8 cellular contexts compared by ENCODE assay signal in genomic region chr9:112012026-112012902, GRCh38.
A peak's percentile ranks its signal among the peaks of the same experiment; 100 is the strongest.
DNase-seq lines count a peak whose midpoint lies in the region; ATAC-seq and FAIRE-seq lines count a peak whose summit lies in the region.

No MANE protein-coding gene starts in this region.

- ATAC-seq in GM18907 (IDR thresholded peaks at IDR 0.05; ENCODE audit: unreplicated experiment) (peak; percentile 79), HG03097 (IDR thresholded peaks at IDR 0.05; ENCODE audit: low FRiP score, unreplicated experiment) (peak; percentile 65)

- peak overlapping the region; percentile 8 to 67 (median 62); a peak in 20 of 22 replicates for H3K9ac ChIP-seq in BLaER1 treated with 17β-estradiol and CSF1 and Interleukin-3, amounts not matched to agents 10 nM and 100 nM
- no peak overlapping the region for H3K9ac ChIP-seq in duodenal mucosa (ENCODE audit: low read depth in 1 of 2, low read length in 2 of 2)
- H3K9ac ChIP-seq in mucosa of stomach (ENCODE audit: low read length) = peak overlapping the region; percentile 48

- no peaks in the 10 kb centered on the region for H4K20me1 ChIP-seq in BLaER1 treated with 17β-estradiol and CSF1 and Interleukin-3, amounts not matched to agents 10 nM and 100 nM

- H3K27ac ChIP-seq in BLaER1 treated with 17β-estradiol and CSF1 and Interleukin-3, amounts not matched to agents 10 nM and 100 nM = peak overlapping the region; percentile 57 to 83 (median 79)
- H3K27ac ChIP-seq in duodenal mucosa (ENCODE audit: low read depth, low read length) = peak overlapping the region; percentile 44
- no peak overlapping the region for H3K27ac ChIP-seq in effector memory CD4-positive, alpha-beta T cell (ENCODE audit: insufficient read depth, low read length, poor library complexity, severe bottlenecking)

- H3K4me3 ChIP-seq in BLaER1 treated with 17β-estradiol and CSF1 and Interleukin-3, amounts not matched to agents 10 nM and 100 nM = peak overlapping the region in 1 of 10 experiments; percentile 29; a peak in 1 of 20 replicates
- H3K4me3 ChIP-seq in duodenal mucosa (ENCODE audit: low read depth in 1 of 2, low read length in 2 of 2) (peak overlapping the region in 1 of 2 donors; percentile 13), mucosa of stomach (ENCODE audit: low read length) (no peak overlapping the region)
- no peak overlapping the region for H3K4me3 ChIP-seq in effector memory CD4-positive, alpha-beta T cell (ENCODE audit: insufficient read depth, low read depth, low read length, poor library complexity, severe bottlenecking)

- H3K4me2 ChIP-seq in BLaER1 treated with 17β-estradiol and CSF1 and Interleukin-3, amounts not matched to agents 10 nM and 100 nM = peak overlapping the region; percentile 74 to 92 (median 82)

- DNase-seq in RCC 7860 (ENCODE audit: low spot score) (peak; percentile 97), COR-L47 (lab: John Stamatoyannopoulos, UW) (no peak)
- DNase-seq in effector memory CD4-positive, alpha-beta T cell = no peak

- peaks cover 29 to 90% (median 34%) of the 10 kb centered on the region in 10 experiments for H3K4me1 ChIP-seq in BLaER1 treated with 17β-estradiol and CSF1 and Interleukin-3, amounts not matched to agents 10 nM and 100 nM
- H3K4me1 ChIP-seq in duodenal mucosa (ENCODE audit: control insufficient read depth in 1 of 2, insufficient read depth in 2 of 2, low read length in 2 of 2) (peaks cover 14 to 16% of the 10 kb centered on the region in 2 donors), mucosa of stomach (ENCODE audit: control insufficient read depth, insufficient read depth, low read length) (peaks cover 30% of the 10 kb centered on the region)
- peaks cover 3% of the 10 kb centered on the region for H3K4me1 ChIP-seq in effector memory CD4-positive, alpha-beta T cell (ENCODE audit: control insufficient read depth, insufficient read depth, low read length, poor library complexity, severe bottlenecking)

- no peaks in the 10 kb centered on the region for H3K27me3 ChIP-seq in BLaER1 treated with 17β-estradiol and CSF1 and Interleukin-3, amounts not matched to agents 10 nM and 100 nM
- H3K27me3 ChIP-seq in duodenal mucosa (ENCODE audit: control insufficient read depth in 1 of 2, insufficient read depth in 2 of 2, low read length in 2 of 2) (no peaks in the 10 kb centered on the region), mucosa of stomach (ENCODE audit: control insufficient read depth, insufficient read depth, low read length) (no peaks in the 10 kb centered on the region)
- no peaks in the 10 kb centered on the region for H3K27me3 ChIP-seq in effector memory CD4-positive, alpha-beta T cell (replicated peaks; ENCODE audit: control insufficient read depth, insufficient read depth, low read length, poor library complexity, severe bottlenecking)

- no peaks in the 10 kb centered on the region; a peak in 1 of 22 replicates for H3K9me3 ChIP-seq in BLaER1 treated with 17β-estradiol and CSF1 and Interleukin-3, amounts not matched to agents 10 nM and 100 nM (replicated peaks in 1 of 11)
- H3K9me3 ChIP-seq in duodenal mucosa (ENCODE audit: control insufficient read depth in 1 of 2, low read length in 2 of 2) (no peaks in the 10 kb centered on the region), mucosa of stomach (ENCODE audit: control insufficient read depth, low read length) (no peaks in the 10 kb centered on the region)
- no peaks in the 10 kb centered on the region for H3K9me3 ChIP-seq in effector memory CD4-positive, alpha-beta T cell (ENCODE audit: control insufficient read depth, low read length)

- H3K36me3 ChIP-seq in BLaER1 treated with 17β-estradiol and CSF1 and Interleukin-3, amounts not matched to agents 10 nM and 100 nM = no peaks in the 10 kb centered on the region
- H3K36me3 ChIP-seq in duodenal mucosa (ENCODE audit: control insufficient read depth in 1 of 2, insufficient read depth in 2 of 2, low read length in 2 of 2) (no peaks in the 10 kb centered on the region), mucosa of stomach (ENCODE audit: control insufficient read depth, insufficient read depth, low read length) (no peaks in the 10 kb centered on the region)
- H3K36me3 ChIP-seq in effector memory CD4-positive, alpha-beta T cell (ENCODE audit: control insufficient read depth, insufficient read depth, low read length) = no peaks in the 10 kb centered on the region

- FAIRE-seq in RCC 7860 (lab: Jason Lieb, UNC) = peak; percentile 96

Comparison
In these comparisons a context has a peak if more than half of its experiments do, and no peak if none do; other contexts are left out.
1. H3K9ac ChIP-seq: peak in BLaER1 treated with 17β-estradiol and CSF1 and Interleukin-3, amounts not matched to agents 10 nM and 100 nM (11 of 11) and mucosa of stomach (single experiment); none in duodenal mucosa (0 of 2).